ENCODE assay signal across 13 cellular contexts in genomic region chr4:52813546-52813945, GRCh38. TPM values are rescaled to one million over a fixed set of nuclear protein-coding genes. Genes with fewer than 3 reads are reported as not detected.
A peak's percentile ranks its signal among the peaks of the same experiment; 100 is the strongest.
DNase-seq lines count a peak whose midpoint lies in the region; ATAC-seq and TF ChIP-seq lines count a peak whose summit lies in the region.
"Had no signal": no experiment of that assay in that cellular context is flagged by ENCODE, and none has a peak within 500 bp of the region (broad histone marks: within the 10 kb centered on the region; RNA-seq: fewer than 3 reads in every experiment).

No MANE protein-coding gene starts in this region.

- no peak overlapping the region for H3K4me3 Mint-ChIP-seq in activated CD8-positive, alpha-beta T cell treated with anti-CD3 and anti-CD28 coated beads, Interleukin-2, amount 10 ng/mL, durations not matched to agents 7 days and 5 days
- no peak overlapping the region for H3K4me3 Mint-ChIP-seq in activated CD8-positive, alpha-beta T cell treated with anti-CD3 and anti-CD28 coated beads for 36 hours
- H3K4me3 Mint-ChIP-seq in nephron = no peak overlapping the region
- H3K4me3 Mint-ChIP-seq: CD4-positive, CD25-positive, alpha-beta regulatory T cell; H9 had no signal

- H3K27ac Mint-ChIP-seq in activated CD8-positive, alpha-beta T cell treated with anti-CD3 and anti-CD28 coated beads, Interleukin-2, amount 10 ng/mL, durations not matched to agents 7 days and 5 days = no peak overlapping the region
- H3K27ac Mint-ChIP-seq in activated CD8-positive, alpha-beta T cell treated with anti-CD3 and anti-CD28 coated beads for 36 hours = no peak overlapping the region
- peak overlapping the region in 2 of 3 experiments; percentile 54 to 71 for H3K27ac Mint-ChIP-seq in nephron
- H3K27ac Mint-ChIP-seq: CD4-positive, CD25-positive, alpha-beta regulatory T cell; H9 had no signal

- H3K4me3 ChIP-seq in BE2C (ENCODE audit: low read depth, low read length) = no peak overlapping the region
- H3K4me3 ChIP-seq: BLaER1, GM23248 had no signal

- peaks cover 3% of the 10 kb centered on the region for H3K9me3 Mint-ChIP-seq in activated CD8-positive, alpha-beta T cell treated with anti-CD3 and anti-CD28 coated beads, Interleukin-2, amount 10 ng/mL, durations not matched to agents 7 days and 5 days (ENCODE audit: insufficient read depth)
- H3K9me3 Mint-ChIP-seq in activated CD8-positive, alpha-beta T cell treated with anti-CD3 and anti-CD28 coated beads for 36 hours = no peaks in the 10 kb centered on the region
- H3K9me3 Mint-ChIP-seq in nephron = peaks cover 7% of the 10 kb centered on the region

- no peak for ATAC-seq in activated CD8-positive, alpha-beta T cell treated with anti-CD3 and anti-CD28 coated beads, Interleukin-2, amount 10 ng/mL, durations not matched to agents 7 days and 5 days
- no peak for ATAC-seq in activated CD8-positive, alpha-beta T cell treated with anti-CD3 and anti-CD28 coated beads for 36 hours

- H3K9me3 ChIP-seq in BE2C = no peaks in the 10 kb centered on the region
- H3K9me3 ChIP-seq: BLaER1 had no signal

- no peaks in the 10 kb centered on the region for H3K36me3 ChIP-seq in BE2C
- H3K36me3 ChIP-seq: BLaER1 had no signal

- POLR2A ChIA-PET in activated CD8-positive, alpha-beta T cell treated with anti-CD3 and anti-CD28 coated beads, Interleukin-2, amount 10 ng/mL, durations not matched to agents 7 days and 5 days (lab: Charles Lee) = no interaction called here
- POLR2A ChIA-PET in activated CD8-positive, alpha-beta T cell treated with anti-CD3 and anti-CD28 coated beads for 36 hours (lab: Charles Lee) = no interaction called here

- DNase-seq in activated CD8-positive, alpha-beta T cell treated with anti-CD3 and anti-CD28 coated beads, Interleukin-2, amount 10 ng/mL, durations not matched to agents 7 days and 5 days = peak; percentile 4
- no peak for DNase-seq in activated CD8-positive, alpha-beta T cell treated with anti-CD3 and anti-CD28 coated beads for 36 hours
- DNase-seq in islet precursor cell (peak; percentile 33), ecto neural progenitor cell (ENCODE audit: low spot score) (no peak), BE2C (no peak), NCI-H2081 (lab: John Stamatoyannopoulos, UW) (no peak)
- DNase-seq: CD4-positive, CD25-positive, alpha-beta regulatory T cell; DMS 273 treated with DMSO at 0.1 percent for 48 hours; GM23248; H9 had no signal

- no peaks in the 10 kb centered on the region for H3K4me1 Mint-ChIP-seq in activated CD8-positive, alpha-beta T cell treated with anti-CD3 and anti-CD28 coated beads, Interleukin-2, amount 10 ng/mL, durations not matched to agents 7 days and 5 days (ENCODE audit: low read depth)
- no peaks in the 10 kb centered on the region for H3K4me1 Mint-ChIP-seq in activated CD8-positive, alpha-beta T cell treated with anti-CD3 and anti-CD28 coated beads for 36 hours (ENCODE audit: low read depth)
- H3K4me1 Mint-ChIP-seq in nephron = no peaks in the 10 kb centered on the region
- H3K4me1 Mint-ChIP-seq: CD4-positive, CD25-positive, alpha-beta regulatory T cell; H9 had no signal

- H3K27me3 Mint-ChIP-seq in activated CD8-positive, alpha-beta T cell treated with anti-CD3 and anti-CD28 coated beads, Interleukin-2, amount 10 ng/mL, durations not matched to agents 7 days and 5 days (ENCODE audit: low read depth) = peaks cover 2% of the 10 kb centered on the region
- no peaks in the 10 kb centered on the region for H3K27me3 Mint-ChIP-seq in activated CD8-positive, alpha-beta T cell treated with anti-CD3 and anti-CD28 coated beads for 36 hours
- no peaks in the 10 kb centered on the region for H3K27me3 Mint-ChIP-seq in nephron (ENCODE audit: low read depth)

- H3K36me3 Mint-ChIP-seq in activated CD8-positive, alpha-beta T cell treated with anti-CD3 and anti-CD28 coated beads, Interleukin-2, amount 10 ng/mL, durations not matched to agents 7 days and 5 days (ENCODE audit: low read depth) = no peaks in the 10 kb centered on the region
- no peaks in the 10 kb centered on the region for H3K36me3 Mint-ChIP-seq in activated CD8-positive, alpha-beta T cell treated with anti-CD3 and anti-CD28 coated beads for 36 hours (ENCODE audit: low read depth)
- no peaks in the 10 kb centered on the region for H3K36me3 Mint-ChIP-seq in nephron (ENCODE audit: low read depth)
- H3K36me3 Mint-ChIP-seq: CD4-positive, CD25-positive, alpha-beta regulatory T cell had no signal

- no peak for TF ChIP-seq CTCF in activated CD8-positive, alpha-beta T cell treated with anti-CD3 and anti-CD28 coated beads for 36 hours (IDR thresholded peaks at IDR 0.05)
- TF ChIP-seq CTCF in nephron (IDR thresholded peaks at IDR 0.05; ENCODE audit: unreplicated experiment in 3 of 3) = no peak
- TF ChIP-seq CTCF in BE2C (IDR thresholded peaks at IDR 0.05; ENCODE audit: low read depth, low read length) = no peak

- no peaks in the 10 kb centered on the region for H3K27me3 ChIP-seq in BE2C
- H3K27me3 ChIP-seq: BLaER1 had no signal

- intact Hi-C loops in activated CD8-positive, alpha-beta T cell treated with anti-CD3 and anti-CD28 coated beads for 36 hours (cut with micrococcal nuclease) = no loop called here

- CTCF ChIA-PET in activated CD8-positive, alpha-beta T cell treated with anti-CD3 and anti-CD28 coated beads, Interleukin-2, amount 10 ng/mL, durations not matched to agents 7 days and 5 days (lab: Charles Lee) = no interaction called here
- CTCF ChIA-PET in activated CD8-positive, alpha-beta T cell treated with anti-CD3 and anti-CD28 coated beads for 36 hours (lab: Charles Lee) = no interaction called here

- no peaks in the 10 kb centered on the region for H3K4me1 ChIP-seq in BE2C
- H3K4me1 ChIP-seq: BLaER1 had no signal

RNA-seq across cellular contexts. Expression of gene RASL11B, which starts 48.6 kb away (rescaled TPM):
- total RNA-seq in activated CD8-positive, alpha-beta T cell treated with anti-CD3 and anti-CD28 coated beads, Interleukin-2, amount 10 ng/mL, durations not matched to agents 7 days and 5 days = under 1 TPM in 1 of 2 experiments, not detected in 1; 0.13 TPM
- total RNA-seq in activated CD8-positive, alpha-beta T cell treated with anti-CD3 and anti-CD28 coated beads for 36 hours = under 1 TPM; 0.29 to 0.34 TPM
- 6.5 TPM for polyA plus RNA-seq in BE2C (2012; ENCODE audit: insufficient read depth, insufficient read length, low read depth)
- total RNA-seq: GM23248, HT-29 had no signal

Comparison
In these comparisons a context has a peak if more than half of its experiments do, and no peak if none do; other contexts are left out.
1. DNase-seq: peak in activated CD8-positive, alpha-beta T cell treated with anti-CD3 and anti-CD28 coated beads, Interleukin-2, amount 10 ng/mL, durations not matched to agents 7 days and 5 days (single experiment) and islet precursor cell (single experiment); none in activated CD8-positive, alpha-beta T cell treated with anti-CD3 and anti-CD28 coated beads for 36 hours (single experiment), ecto neural progenitor cell (single experiment), BE2C (single experiment) and NCI-H2081 (0 of 2).
2. H3K27ac Mint-ChIP-seq: peak in nephron (2 of 3); none in activated CD8-positive, alpha-beta T cell treated with anti-CD3 and anti-CD28 coated beads, Interleukin-2, amount 10 ng/mL, durations not matched to agents 7 days and 5 days (single experiment) and activated CD8-positive, alpha-beta T cell treated with anti-CD3 and anti-CD28 coated beads for 36 hours (single experiment).